Comparison of ENCODE assay signal across 1 cellular context in genomic region chr5:135497971-135498661, GRCh38.
TF ChIP-seq lines count a peak whose summit lies in the region.

No MANE protein-coding gene starts in this region.

TF ChIP-seq in HCT116, 20 proteins besides CTCF, POLR2A, EP300 and RAD21 (continued from another document):
- TF ChIP-seq MAX (IDR thresholded peaks at IDR 0.05) (no peak), REST (IDR thresholded peaks at IDR 0.05; ENCODE audit: low read depth) (no peak), POLR2AphosphoS5 (IDR thresholded peaks at IDR 0.05; ENCODE audit: low read depth, low read length) (no peak), ZFX (IDR thresholded peaks at IDR 0.05) (no peak), SIN3A (IDR thresholded peaks at IDR 0.05; ENCODE audit: low read depth) (no peak)
